ENCODE assay signal across 18 cellular contexts in genomic region chr12:118065380-118065779, GRCh38. TPM values are rescaled to one million over a fixed set of nuclear protein-coding genes. Genes with fewer than 3 reads are reported as not detected.
DNase-seq lines count a peak whose midpoint lies in the region; ATAC-seq and TF ChIP-seq lines count a peak whose summit lies in the region.
"Had no signal": no experiment of that assay in that cellular context is flagged by ENCODE, and none has a peak within 500 bp of the region (broad histone marks: within the 10 kb centered on the region; RNA-seq: fewer than 3 reads in every experiment).

No MANE protein-coding gene starts in this region.

- intact Hi-C loops in transverse colon (cut with DNase I; ENCODE audit: low total_unique reads) = no loop called here

- H3K27me3 ChIP-seq in transverse colon = no peaks in the 10 kb centered on the region
- H3K27me3 ChIP-seq: adrenal gland, pancreas had no signal

- peaks cover 25% of the 10 kb centered on the region for H3K27me3 Mint-ChIP-seq in activated naive CD4-positive, alpha-beta T cell treated with anti-CD3 and anti-CD28 coated beads, Interleukin-2, amount 10 ng/mL, durations not matched to agents 7 days and 5 days
- peaks cover 8% of the 10 kb centered on the region for H3K27me3 Mint-ChIP-seq in activated naive CD8-positive, alpha-beta T cell treated with anti-CD3 and anti-CD28 coated beads for 36 hours
- H3K27me3 Mint-ChIP-seq in glutamatergic neuron (ENCODE audit: unreplicated experiment) = peaks cover 3% of the 10 kb centered on the region

- in situ Hi-C loops in transverse colon (cut with MboI; ENCODE audit: low pct_ligation_motif_present in 1 of 4, low pct_unique_long_range_greater_than_20kb in 1 of 4, low sequenced_read_pairs in 3 of 4) = no loop called here

- peaks cover 61% of the 10 kb centered on the region for H3K4me1 Mint-ChIP-seq in activated naive CD4-positive, alpha-beta T cell treated with anti-CD3 and anti-CD28 coated beads, Interleukin-2, amount 10 ng/mL, durations not matched to agents 7 days and 5 days
- H3K4me1 Mint-ChIP-seq in activated naive CD8-positive, alpha-beta T cell treated with anti-CD3 and anti-CD28 coated beads for 36 hours = peaks cover 30% of the 10 kb centered on the region
- H3K4me1 Mint-ChIP-seq in glutamatergic neuron (ENCODE audit: low read depth, unreplicated experiment) = peaks cover 3% of the 10 kb centered on the region

- WGBS in transverse colon (ENCODE audit: low coverage in 1 of 2), 2 donors = 44 to 67% methylated on average over 1 of the region's 1 CpG

- H3K27ac ChIP-seq in KOPT-K1 (ENCODE audit: low read depth, low read length, poor library complexity, severe bottlenecking) (peak overlapping the region; percentile 20), transverse colon (peak overlapping the region; percentile 97 to 99 (median 98))
- H3K27ac ChIP-seq: pancreas had no signal

- no peak for TF ChIP-seq POLR2A in transverse colon (IDR thresholded peaks at IDR 0.05)

- H3K27ac Mint-ChIP-seq in activated naive CD4-positive, alpha-beta T cell treated with anti-CD3 and anti-CD28 coated beads, Interleukin-2, amount 10 ng/mL, durations not matched to agents 7 days and 5 days = peak overlapping the region; percentile 85
- H3K27ac Mint-ChIP-seq in activated naive CD4-positive, alpha-beta T cell treated with anti-CD3 and anti-CD28 coated beads, Interleukin-2, amount 50 U/mL, for 72 hours = peak overlapping the region in 1 of 2 donors; percentile 10
- peak overlapping the region; percentile 57 for H3K27ac Mint-ChIP-seq in activated naive CD8-positive, alpha-beta T cell treated with anti-CD3 and anti-CD28 coated beads for 36 hours
- no peak overlapping the region for H3K27ac Mint-ChIP-seq in glutamatergic neuron (ENCODE audit: unreplicated experiment)

- H3K4me3 Mint-ChIP-seq in activated naive CD4-positive, alpha-beta T cell treated with anti-CD3 and anti-CD28 coated beads, Interleukin-2, amount 10 ng/mL, durations not matched to agents 7 days and 5 days = peak overlapping the region; percentile 96
- peak overlapping the region; percentile 14 for H3K4me3 Mint-ChIP-seq in activated naive CD8-positive, alpha-beta T cell treated with anti-CD3 and anti-CD28 coated beads for 36 hours
- H3K4me3 Mint-ChIP-seq in glutamatergic neuron (ENCODE audit: unreplicated experiment) = no peak overlapping the region

- TF ChIP-seq CTCF in transverse colon (IDR thresholded peaks at IDR 0.05) = no peak
- TF ChIP-seq CTCF in glutamatergic neuron (IDR thresholded peaks at IDR 0.05; ENCODE audit: partially characterized antibody, unreplicated experiment) = no peak

- peaks cover 4 to 35% (median 28%) of the 10 kb centered on the region in 4 donors for H3K4me1 ChIP-seq in transverse colon

- no peak for ATAC-seq in activated naive CD4-positive, alpha-beta T cell treated with anti-CD3 and anti-CD28 coated beads, Interleukin-2, amount 50 U/mL, for 72 hours
- no peak for ATAC-seq in HG03342 (IDR thresholded peaks at IDR 0.05; ENCODE audit: unreplicated experiment)
- no peak for ATAC-seq in GM19455 (IDR thresholded peaks at IDR 0.05; ENCODE audit: unreplicated experiment)
- ATAC-seq: left colon, pancreas had no signal

- no peak for DNase-seq in activated naive CD4-positive, alpha-beta T cell treated with anti-CD3 and anti-CD28 coated beads, Interleukin-2, amount 10 ng/mL, durations not matched to agents 7 days and 5 days
- DNase-seq in activated naive CD4-positive, alpha-beta T cell treated with anti-CD3 and anti-CD28 coated beads, Interleukin-2, amount 50 U/mL, for 72 hours (ENCODE audit: low spot score in 2 of 2) = no peak
- DNase-seq in activated naive CD8-positive, alpha-beta T cell treated with anti-CD3 and anti-CD28 coated beads for 36 hours = no peak
- DNase-seq in transverse colon = no peak
- no peak for DNase-seq in glutamatergic neuron
- DNase-seq: activated CD4-positive, CD25-positive, alpha-beta regulatory T cell treated with anti-CD3 and anti-CD28 coated beads, Interleukin-2, amount 50 U/mL, for 72 hours; activated T-cell treated with anti-CD3 and anti-CD28 coated beads for 4 hours; adrenal gland; central memory CD4-positive, alpha-beta T cell; DMS153; left colon; NCI-H1930; NCI-H524 treated with DMSO at 0.1 percent for 48 hours; pancreas; stimulated activated CD4-positive, alpha-beta T cell treated with anti-CD3 and anti-CD28 coated beads, Interleukin-4, amount 100 ng/mL, for 1 hour had no signal

- H3K4me3 ChIP-seq in transverse colon = no peak overlapping the region
- H3K4me3 ChIP-seq: pancreas had no signal

- peaks cover 3% of the 10 kb centered on the region for H3K36me3 Mint-ChIP-seq in activated naive CD4-positive, alpha-beta T cell treated with anti-CD3 and anti-CD28 coated beads, Interleukin-2, amount 10 ng/mL, durations not matched to agents 7 days and 5 days
- peaks cover 15 to 17% of the 10 kb centered on the region in 2 donors for H3K36me3 Mint-ChIP-seq in activated naive CD4-positive, alpha-beta T cell treated with anti-CD3 and anti-CD28 coated beads, Interleukin-2, amount 50 U/mL, for 72 hours
- H3K36me3 Mint-ChIP-seq in activated naive CD8-positive, alpha-beta T cell treated with anti-CD3 and anti-CD28 coated beads for 36 hours = peaks cover 6% of the 10 kb centered on the region
- H3K36me3 Mint-ChIP-seq in glutamatergic neuron (ENCODE audit: unreplicated experiment) = no peaks in the 10 kb centered on the region

- H3K36me3 ChIP-seq in KOPT-K1 (ENCODE audit: insufficient read depth, low read length) (no peaks in the 10 kb centered on the region), transverse colon (no peaks in the 10 kb centered on the region)
- H3K36me3 ChIP-seq: adrenal gland, pancreas had no signal

- no peaks in the 10 kb centered on the region for H3K9me3 Mint-ChIP-seq in activated naive CD4-positive, alpha-beta T cell treated with anti-CD3 and anti-CD28 coated beads, Interleukin-2, amount 10 ng/mL, durations not matched to agents 7 days and 5 days
- H3K9me3 Mint-ChIP-seq in activated naive CD4-positive, alpha-beta T cell treated with anti-CD3 and anti-CD28 coated beads, Interleukin-2, amount 50 U/mL, for 72 hours = no peaks in the 10 kb centered on the region
- no peaks in the 10 kb centered on the region for H3K9me3 Mint-ChIP-seq in activated naive CD8-positive, alpha-beta T cell treated with anti-CD3 and anti-CD28 coated beads for 36 hours
- no peaks in the 10 kb centered on the region for H3K9me3 Mint-ChIP-seq in glutamatergic neuron (ENCODE audit: unreplicated experiment)

- CTCF ChIA-PET in activated naive CD4-positive, alpha-beta T cell treated with anti-CD3 and anti-CD28 coated beads, Interleukin-2, amount 10 ng/mL, durations not matched to agents 7 days and 5 days (lab: Charles Lee) = interaction anchor here (1.1 to 3.6 kb wide), 4 partner anchors 9 to 311 kb away, joined by 3 to 10 read pairs (median 8); partner anchors contain the start of gene SUDS3

- H3K9me3 ChIP-seq in KOPT-K1 (ENCODE audit: insufficient read depth, low read length, poor library complexity, severe bottlenecking) = no peaks in the 10 kb centered on the region
- no peaks in the 10 kb centered on the region for H3K9me3 ChIP-seq in transverse colon
- H3K9me3 ChIP-seq: adrenal gland, pancreas had no signal

- no peak for TF ChIP-seq EP300 in transverse colon (IDR thresholded peaks at IDR 0.05; ENCODE audit: low read depth)

RNA-seq across cellular contexts. Expression of gene WSB2, which starts 4.4 kb away (rescaled TPM):
- 10 to 100 TPM; 39.7 to 61.6 TPM for total RNA-seq in activated naive CD4-positive, alpha-beta T cell treated with anti-CD3 and anti-CD28 coated beads, Interleukin-2, amount 50 U/mL, for 72 hours
- 10 to 100 TPM; 37.7 to 41.6 TPM for total RNA-seq in activated naive CD8-positive, alpha-beta T cell treated with anti-CD3 and anti-CD28 coated beads for 36 hours
- total RNA-seq in transverse colon (100 to 1,000 TPM; 110 to 193 (median 130) TPM), glutamatergic neuron (ENCODE audit: unreplicated experiment) (76.4 TPM)

RNA-seq across cellular contexts. Expression of gene VSIG10, which starts 38.4 kb away (rescaled TPM):
- 1 to 10 TPM; 2.6 to 6.3 TPM for total RNA-seq in activated naive CD4-positive, alpha-beta T cell treated with anti-CD3 and anti-CD28 coated beads, Interleukin-2, amount 50 U/mL, for 72 hours
- total RNA-seq in activated naive CD8-positive, alpha-beta T cell treated with anti-CD3 and anti-CD28 coated beads for 36 hours = 1 to 10 TPM; 5.9 TPM
- total RNA-seq in transverse colon (100 to 1,000 TPM; 122 to 207 (median 155) TPM), glutamatergic neuron (ENCODE audit: unreplicated experiment) (13.3 TPM)

RNA-seq across cellular contexts. Expression of gene RFC5, which starts 48.9 kb away (rescaled TPM):
- total RNA-seq in activated naive CD4-positive, alpha-beta T cell treated with anti-CD3 and anti-CD28 coated beads, Interleukin-2, amount 50 U/mL, for 72 hours = 10 to 100 TPM; 69.6 to 88.0 TPM
- total RNA-seq in activated naive CD8-positive, alpha-beta T cell treated with anti-CD3 and anti-CD28 coated beads for 36 hours = 10 to 100 TPM; 71.7 to 72.5 TPM
- total RNA-seq in transverse colon (1 to 10 TPM in 3 of 4 donors, not detected in 1; 4.9 to 8.7 (median 7.6) TPM), glutamatergic neuron (ENCODE audit: unreplicated experiment) (8.4 TPM)
